20 cellular contexts compared by ENCODE assay signal in genomic region chr13:44537238-44537637, GRCh38. TPM values are rescaled to one million over a fixed set of nuclear protein-coding genes. Genes with fewer than 3 reads are reported as not detected.
DNase-seq lines count a peak whose midpoint lies in the region; ATAC-seq, FAIRE-seq and TF ChIP-seq lines count a peak whose summit lies in the region.
"Had no signal": no experiment of that assay in that cellular context is flagged by ENCODE, and none has a peak within 500 bp of the region (broad histone marks: within the 10 kb centered on the region; RNA-seq: fewer than 3 reads in every experiment).

No MANE protein-coding gene starts in this region.

- FAIRE-seq in GM12878 (lab: Jason Lieb, UNC): peak; percentile 18
- FAIRE-seq: HTR-8/SVneo had no signal

- H3K9me3 ChIP-seq in HEK293 (ENCODE audit: control insufficient read depth, insufficient read depth, low read depth, low read length) (no peaks in the 10 kb centered on the region), GM12878 (replicated peaks; ENCODE audit: control insufficient read depth, insufficient read depth, low read length) (no peaks in the 10 kb centered on the region), mammary epithelial cell (replicated peaks; ENCODE audit: insufficient read depth, low read length) (no peaks in the 10 kb centered on the region)
- H3K9me3 ChIP-seq: BLaER1 treated with 17β-estradiol and CSF1 and Interleukin-3, amounts not matched to agents 10 nM and 100 nM; HAP-1 had no signal

- peak overlapping the region in 1 of 10 donors; percentile 21 for H3K27ac Mint-ChIP-seq in naive thymus-derived CD8-positive, alpha-beta T cell
- H3K27ac Mint-ChIP-seq: B cell had no signal

- no peaks in the 10 kb centered on the region for H3K36me3 ChIP-seq in HEK293 (ENCODE audit: control insufficient read depth in 2 of 2, insufficient read depth in 1 of 2, low read length in 2 of 2)
- H3K36me3 ChIP-seq in GM12878 (ENCODE audit: control insufficient read depth in 2 of 2, insufficient read depth in 2 of 2, low read length in 1 of 2): no peaks in the 10 kb centered on the region
- peaks cover 7% of the 10 kb centered on the region for H3K36me3 ChIP-seq in mammary epithelial cell (ENCODE audit: insufficient read depth, low read length)
- H3K36me3 ChIP-seq: HAP-1 had no signal

- SMC1A ChIA-PET in GM12878 (lab: Charles Lee; ENCODE audit: uncharacterized antibody, unreplicated experiment): interaction anchor here (0.6 to 1.5 kb wide), 6 partner anchors 10 to 45 kb away, joined by 3 to 5 read pairs (median 4); no protein-coding TSS in a partner anchor

- H3K4me1 Mint-ChIP-seq in naive thymus-derived CD8-positive, alpha-beta T cell: peaks cover 3 to 12% (median 7%) of the 10 kb centered on the region in 4 donors
- H3K4me1 Mint-ChIP-seq: B cell had no signal

- no peak overlapping the region for H3K9ac ChIP-seq in GM12878 (ENCODE audit: control insufficient read depth, insufficient read depth, low read length)
- H3K9ac ChIP-seq in mammary epithelial cell (ENCODE audit: insufficient read depth, low read length): no peak overlapping the region
- H3K9ac ChIP-seq: BLaER1 treated with 17β-estradiol and CSF1 and Interleukin-3, amounts not matched to agents 10 nM and 100 nM; GM23248 had no signal

- no peak for TF ChIP-seq EP300 in GM12878 (IDR thresholded peaks at IDR 0.05; ENCODE audit: borderline replicate concordance in 1 of 2, control insufficient read depth in 1 of 2, low read depth in 2 of 2, low read length in 2 of 2)

- H3K4me2 ChIP-seq in GM12878 (ENCODE audit: control insufficient read depth, insufficient read depth) (no peak overlapping the region), mammary epithelial cell (ENCODE audit: insufficient read depth, low read depth, low read length) (no peak overlapping the region)
- H3K4me2 ChIP-seq: BLaER1 treated with 17β-estradiol and CSF1 and Interleukin-3, amounts not matched to agents 10 nM and 100 nM had no signal

- TF ChIP-seq CTCF in HEK293 (tag by site-specific recombination; IDR thresholded peaks at IDR 0.05): no peak
- TF ChIP-seq CTCF in GM12878 (IDR thresholded peaks at IDR 0.05 in 2 of 3, conservative IDR thresholded peaks at IDR 0.05 in 1 of 3; ENCODE audit: control insufficient read depth in 2 of 3, extremely low read depth in 1 of 3, insufficient read depth in 1 of 3, low read depth in 3 of 3, low read length in 3 of 3): no peak
- TF ChIP-seq CTCF in mammary epithelial cell (conservative IDR thresholded peaks at IDR 0.05 in 1 of 2, IDR thresholded peaks at IDR 0.05 in 1 of 2; ENCODE audit: extremely low read depth in 1 of 2, insufficient read depth in 1 of 2, low read depth in 1 of 2, low read length in 2 of 2): no peak

- intact Hi-C loops in GM12878 (cut with micrococcal nuclease; ENCODE audit: unreplicated experiment) (no loop called here), mammary epithelial cell (cut with micrococcal nuclease) (no loop called here)

- H3K27me3 ChIP-seq in GM12878 (replicated peaks in 1 of 2; ENCODE audit: control insufficient read depth in 2 of 2, insufficient read depth in 2 of 2, low read length in 1 of 2) (no peaks in the 10 kb centered on the region), mammary epithelial cell (ENCODE audit: insufficient read depth, low read length) (no peaks in the 10 kb centered on the region)
- H3K27me3 ChIP-seq: BLaER1 treated with 17β-estradiol and CSF1 and Interleukin-3, amounts not matched to agents 10 nM and 100 nM had no signal

- H4K20me1 ChIP-seq in GM12878 (ENCODE audit: control insufficient read depth, insufficient read depth) (no peaks in the 10 kb centered on the region), mammary epithelial cell (ENCODE audit: insufficient read depth, low read length) (no peaks in the 10 kb centered on the region)
- H4K20me1 ChIP-seq: BLaER1 treated with 17β-estradiol and CSF1 and Interleukin-3, amounts not matched to agents 10 nM and 100 nM had no signal

- no peaks in the 10 kb centered on the region for H3K27me3 Mint-ChIP-seq in naive thymus-derived CD8-positive, alpha-beta T cell
- H3K27me3 Mint-ChIP-seq: B cell; CD8-positive, alpha-beta memory T cell had no signal

- peaks cover 0 to 7% (median 0%) of the 10 kb centered on the region in 3 donors for H3K36me3 Mint-ChIP-seq in naive thymus-derived CD8-positive, alpha-beta T cell

- in situ Hi-C loops in GM12878 (cut with MboI): no loop called here
- in situ Hi-C loops in mammary epithelial cell (cut with MboI; ENCODE audit: low sequenced_read_pairs in 2 of 2): no loop called here

- no peak for TF ChIP-seq POLR2A in GM12878 (IDR thresholded peaks at IDR 0.05; ENCODE audit: low read depth, low read length)

- BruUV-seq in GM12878 (replicated peaks; lab: Mats Ljungman, UMichigan): no TSS peak
- no TSS peak for BruUV-seq in mammary epithelial cell (replicated peaks; lab: Mats Ljungman, UMichigan)

- POLR2A ChIA-PET in HEK293 (lab: Yijun Ruan, JAX): no interaction called here
- POLR2A ChIA-PET in GM12878 (lab: Charles Lee): no interaction called here
- POLR2A ChIA-PET in naive thymus-derived CD8-positive, alpha-beta T cell (lab: Charles Lee): interaction anchor here (1.0 to 1.1 kb wide), 2 partner anchors 36 to 39 kb away, joined by 3 to 4 read pairs; partner anchors contain the start of gene TSC22D1

- H3K79me2 ChIP-seq in GM12878 (ENCODE audit: control insufficient read depth, insufficient read depth, low read length): no peaks in the 10 kb centered on the region
- H3K79me2 ChIP-seq in mammary epithelial cell (ENCODE audit: insufficient read depth, low read length): no peaks in the 10 kb centered on the region

- H3K4me3 ChIP-seq in HEK293 (ENCODE audit: low read depth, low read length) (no peak overlapping the region), GM12878 (no peak overlapping the region), mammary epithelial cell (replicated peaks in 1 of 3; ENCODE audit: insufficient read depth in 1 of 3, low read depth in 2 of 3, low read length in 3 of 3) (no peak overlapping the region)
- H3K4me3 ChIP-seq: BLaER1 treated with 17β-estradiol and CSF1 and Interleukin-3, amounts not matched to agents 10 nM and 100 nM; GM23248; HAP-1 had no signal

- H3K9me3 Mint-ChIP-seq in naive thymus-derived CD8-positive, alpha-beta T cell: no peaks in the 10 kb centered on the region
- H3K9me3 Mint-ChIP-seq: CD8-positive, alpha-beta memory T cell had no signal

- H2AFZ ChIP-seq in GM12878 (ENCODE audit: control insufficient read depth, low read depth, low read length) (no peak overlapping the region), mammary epithelial cell (ENCODE audit: low read depth, low read length) (no peak overlapping the region)
- H2AFZ ChIP-seq: GM23248 had no signal

- H3K4me3 Mint-ChIP-seq in naive thymus-derived CD8-positive, alpha-beta T cell: peak overlapping the region in 1 of 10 donors; percentile 39
- H3K4me3 Mint-ChIP-seq: B cell; CD8-positive, alpha-beta memory T cell had no signal

- 16% methylated on average over 2 of the region's 2 CpGs for WGBS in GM12878 (ENCODE audit: insufficient coverage, insufficient replicate concordance, low lambda C conversion rate, missing lambda C conversion rate)
- WGBS in mammary epithelial cell (ENCODE audit: low coverage, missing lambda C conversion rate): 72% methylated on average over 2 of the region's 2 CpGs

- TF ChIP-seq RAD21 in GM12878 (IDR thresholded peaks at IDR 0.05; ENCODE audit: insufficient read depth, low read depth, low read length): no peak

- H3K4me1 ChIP-seq in HEK293 (ENCODE audit: control insufficient read depth, insufficient read depth, low read length): no peaks in the 10 kb centered on the region
- H3K4me1 ChIP-seq in GM12878 (ENCODE audit: control insufficient read depth, insufficient read depth, low read length): no peaks in the 10 kb centered on the region
- no peaks in the 10 kb centered on the region for H3K4me1 ChIP-seq in mammary epithelial cell (ENCODE audit: insufficient read depth, low read length)
- H3K4me1 ChIP-seq: BLaER1 treated with 17β-estradiol and CSF1 and Interleukin-3, amounts not matched to agents 10 nM and 100 nM had no signal

- H3K27ac ChIP-seq in HEK293 (ENCODE audit: extremely low read depth, low read depth, low read length) (no peak overlapping the region), GM12878 (ENCODE audit: control insufficient read depth, insufficient read depth) (no peak overlapping the region), mammary epithelial cell (ENCODE audit: insufficient read depth, low read depth, low read length) (no peak overlapping the region)
- H3K27ac ChIP-seq: BLaER1 treated with 17β-estradiol and CSF1 and Interleukin-3, amounts not matched to agents 10 nM and 100 nM; GM23248 had no signal

- peak; percentile 13 for DNase-seq in D341Med (ENCODE audit: low spot score)
- DNase-seq in GM12878 (ENCODE audit: low read depth, low spot score): no peak
- peak in 3 of 10 donors; percentile 23 to 45 (median 42) for DNase-seq in naive thymus-derived CD8-positive, alpha-beta T cell
- no peak for DNase-seq in anterior cingulate cortex (lab: John Stamatoyannopoulos, UW)
- no peak for DNase-seq in activated gamma-delta T cell treated with Interleukin-2 at 50 U/mL for 16 hours
- no peak for DNase-seq in mammary epithelial cell
- DNase-seq in occipital lobe (lab: John Stamatoyannopoulos, UW): no peak
- DNase-seq: COR-L47, DMS153, DMS79, GF-D8, GM23248, IMR-90, KBM-7 had no signal

- CTCF ChIA-PET in HEK293 (lab: Yijun Ruan, JAX): no interaction called here
- CTCF ChIA-PET in GM12878 (lab: Yijun Ruan, JAX): no interaction called here
- CTCF ChIA-PET in mammary epithelial cell (lab: Charles Lee; ENCODE audit: low non-redundant PET): no interaction called here

- no peak for ATAC-seq in GM12878
- peak; percentile 30 to 70 for ATAC-seq in naive thymus-derived CD8-positive, alpha-beta T cell

- RAD21 ChIA-PET in GM12878 (lab: Charles Lee; ENCODE audit: unreplicated experiment): no interaction called here

- dilution Hi-C loops in mammary epithelial cell (cut with HindIII; ENCODE audit: low sequenced_read_pairs): no loop called here

RNA-seq across cellular contexts. Expression of gene TSC22D1, which starts 38.9 kb away (rescaled TPM):
- total RNA-seq in GM12878 (2013; cell fraction: nucleolus; rRNA removed): 0.90 and 1.2 TPM in 2 replicates
- total RNA-seq in GM12878 (2014; rRNA removed): 10.4 and 11.9 TPM in 2 replicates
- 11.8 and 14.0 TPM in 2 replicates for total RNA-seq in GM12878 (2014; rRNA removed; fragmentation: Illumina TruSeq; extraction: Trizol)
- total RNA-seq in GM12878 (2021): 14.4 and 15.7 TPM in 2 replicates
- polyA plus RNA-seq in GM12878 (2011; ENCODE audit: low read depth): 3.6 TPM
- polyA plus RNA-seq in GM12878 (2011; rRNA removed): 0.37 and 0.68 TPM in 2 replicates
- polyA plus RNA-seq in GM12878 (2011; cell fraction: cytosol; rRNA removed): 0.13 and 0.19 TPM in 2 replicates
- 1.1 and 1.2 TPM in 2 replicates for polyA plus RNA-seq in GM12878 (2011; cell fraction: nucleus; rRNA removed)
- polyA plus RNA-seq in GM12878 (2012): 4.0 and 5.6 TPM in 2 replicates
- 10.7 and 17.0 TPM in 2 replicates for polyA plus RNA-seq in GM12878 (2014; fragmentation: Illumina TruSeq; extraction: Trizol)
- 1 to 10 TPM; 2.2 to 2.5 TPM for polyA plus RNA-seq in GM12878 (2014; fragmentation: Nextera tagmentation; extraction: Ambion mirVana)
- polyA plus RNA-seq in GM12878 (2014; rRNA removed): 12.3 and 12.8 TPM in 2 replicates
- 1 to 10 TPM; 4.2 to 4.6 TPM for polyA plus RNA-seq in GM12878 (2016; fragmentation: Nextera tagmentation; extraction: Ambion mirVana)
- polyA minus RNA-seq in GM12878 (2011; rRNA and poly(A)+ RNA removed): 0.82 and 1.0 TPM in 2 replicates
- polyA minus RNA-seq in GM12878 (2011; cell fraction: cytosol; rRNA and poly(A)+ RNA removed): 1.5 and 2.0 TPM in 2 replicates
- polyA minus RNA-seq in GM12878 (2011; cell fraction: nucleus; rRNA and poly(A)+ RNA removed): 1.5 and 2.5 TPM in 2 replicates
- total RNA-seq in naive thymus-derived CD8-positive, alpha-beta T cell: 10 to 100 TPM; 33.7 to 37.7 TPM
- 1 to 10 TPM; 4.1 to 9.5 (median 7.5) TPM for polyA plus RNA-seq in naive thymus-derived CD8-positive, alpha-beta T cell
- 100 to 1,000 TPM in 1 of 2 donors, 10 to 100 TPM in 1; 73.3 to 103 TPM for total RNA-seq in mammary epithelial cell
- polyA plus RNA-seq in mammary epithelial cell: 85.6 TPM
- polyA minus RNA-seq in mammary epithelial cell: 81.2 TPM
- 251 TPM for total RNA-seq in occipital lobe
